Comparison of ENCODE assay signal across 7 cellular contexts in genomic region chr7:142385528-142386340, GRCh38.
DNase-seq lines count a peak whose midpoint lies in the region; ATAC-seq, FAIRE-seq and TF ChIP-seq lines count a peak whose summit lies in the region.

No MANE protein-coding gene starts in this region.

- H3K4me3 ChIP-seq in RWPE2 (ENCODE audit: severe bottlenecking) = no peak overlapping the region
- H3K4me3 ChIP-seq in kidney epithelial cell (ENCODE audit: low read depth, low read length) = no peak overlapping the region

- DNase-seq in GM04504 (ENCODE audit: low read depth) = peak; percentile 45
- peak; percentile 22 for DNase-seq in HTR-8/SVneo (ENCODE audit: insufficient read length, low spot score)
- DNase-seq in RWPE2 (ENCODE audit: low spot score) = no peak
- peak; percentile 25 for DNase-seq in kidney epithelial cell (ENCODE audit: low read depth)
- peak; percentile 17 for DNase-seq in stimulated activated naive B cell treated with anti-CD40 and anti-IgM and Interleukin-4, amounts not matched to agents 10 μg/mL and 1 μg/mL and 100 μg/mL, for 72 hours

- no peak overlapping the region for H3K4me3 Mint-ChIP-seq in brain
- H3K4me3 Mint-ChIP-seq in stimulated activated naive B cell treated with anti-CD40 and anti-IgM and Interleukin-4, amounts not matched to agents 10 μg/mL and 1 μg/mL and 100 μg/mL, for 72 hours = no peak overlapping the region

- peaks cover 14% of the 10 kb centered on the region for H3K4me1 ChIP-seq in RWPE2 (ENCODE audit: insufficient read depth, poor library complexity, severe bottlenecking)

- no peak for FAIRE-seq in HTR-8/SVneo (lab: Jason Lieb, UNC)

- H3K9me3 Mint-ChIP-seq in brain = no peaks in the 10 kb centered on the region
- H3K9me3 Mint-ChIP-seq in stimulated activated naive B cell treated with anti-CD40 and anti-IgM and Interleukin-4, amounts not matched to agents 10 μg/mL and 1 μg/mL and 100 μg/mL, for 72 hours = no peaks in the 10 kb centered on the region

- H3K27me3 Mint-ChIP-seq in brain = peaks cover 12% of the 10 kb centered on the region
- H3K27me3 Mint-ChIP-seq in stimulated activated naive B cell treated with anti-CD40 and anti-IgM and Interleukin-4, amounts not matched to agents 10 μg/mL and 1 μg/mL and 100 μg/mL, for 72 hours = peaks cover 0 to 13% of the 10 kb centered on the region in 2 donors

- no peaks in the 10 kb centered on the region for H3K36me3 Mint-ChIP-seq in brain
- H3K36me3 Mint-ChIP-seq in stimulated activated naive B cell treated with anti-CD40 and anti-IgM and Interleukin-4, amounts not matched to agents 10 μg/mL and 1 μg/mL and 100 μg/mL, for 72 hours = no peaks in the 10 kb centered on the region

- H3K9me3 ChIP-seq in RWPE2 (ENCODE audit: severe bottlenecking) = no peaks in the 10 kb centered on the region

- H3K27me3 ChIP-seq in RWPE2 (ENCODE audit: insufficient read depth, poor library complexity, severe bottlenecking) = no peaks in the 10 kb centered on the region
- no peaks in the 10 kb centered on the region for H3K27me3 ChIP-seq in kidney epithelial cell (ENCODE audit: control insufficient read depth, insufficient read depth, low read length)

- ATAC-seq in GM21515 (IDR thresholded peaks at IDR 0.05; ENCODE audit: unreplicated experiment) = peak; percentile 88
- peak; percentile 67 for ATAC-seq in RWPE2 (ENCODE audit: low read depth)
- ATAC-seq in stimulated activated naive B cell treated with anti-CD40 and anti-IgM and Interleukin-4, amounts not matched to agents 10 μg/mL and 1 μg/mL and 100 μg/mL, for 72 hours (replicated peaks) = peak; percentile 70 to 71

- H3K27ac ChIP-seq in RWPE2 (ENCODE audit: poor library complexity, severe bottlenecking) = no peak overlapping the region

- peak overlapping the region in 1 of 5 experiments; percentile 29 for H3K27ac Mint-ChIP-seq in brain
- no peak overlapping the region for H3K27ac Mint-ChIP-seq in stimulated activated naive B cell treated with anti-CD40 and anti-IgM and Interleukin-4, amounts not matched to agents 10 μg/mL and 1 μg/mL and 100 μg/mL, for 72 hours

- H3K4me1 Mint-ChIP-seq in brain = peaks cover 21% of the 10 kb centered on the region
- H3K4me1 Mint-ChIP-seq in stimulated activated naive B cell treated with anti-CD40 and anti-IgM and Interleukin-4, amounts not matched to agents 10 μg/mL and 1 μg/mL and 100 μg/mL, for 72 hours = peaks cover 12 to 16% of the 10 kb centered on the region in 2 donors

- TF ChIP-seq CTCF in RWPE2 (IDR thresholded peaks at IDR 0.05; ENCODE audit: poor library complexity, severe bottlenecking) = peak; percentile 80
- TF ChIP-seq CTCF in brain (conservative IDR thresholded peaks at IDR 0.05) = peak; percentile 45 to 59
- peak; percentile 80 for TF ChIP-seq CTCF in kidney epithelial cell (IDR thresholded peaks at IDR 0.05; ENCODE audit: insufficient read depth, low read length, poor library complexity, severe bottlenecking)

- no peaks in the 10 kb centered on the region for H3K36me3 ChIP-seq in RWPE2 (ENCODE audit: low read depth)
- H3K36me3 ChIP-seq in kidney epithelial cell (ENCODE audit: control insufficient read depth, insufficient read depth, low read length) = no peaks in the 10 kb centered on the region
